20 cellular contexts compared by ENCODE assay signal in the genomic region with DNA sequence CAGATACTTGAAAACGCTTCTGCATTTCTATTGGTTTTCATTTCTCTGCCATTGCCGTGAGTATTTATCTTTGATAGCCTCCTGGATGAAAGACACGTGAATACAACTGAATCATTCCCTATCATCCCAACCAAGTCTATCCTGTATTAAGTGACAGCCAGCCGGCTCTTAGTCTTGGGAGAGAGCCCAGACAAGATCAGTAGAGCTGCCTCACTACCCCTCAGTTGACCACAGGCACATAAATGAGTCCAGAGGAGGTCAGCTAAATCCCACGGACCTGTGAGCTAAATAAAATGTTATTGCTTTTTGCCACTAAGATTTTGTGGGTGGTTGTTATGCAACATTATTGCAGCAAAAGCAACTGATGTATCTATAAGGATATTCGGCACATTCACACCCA.
DNase-seq lines count a peak whose midpoint lies in the region; ATAC-seq and TF ChIP-seq lines count a peak whose summit lies in the region.
"Had no signal": no experiment of that assay in that cellular context is flagged by ENCODE, and none has a peak within 500 bp of the region (broad histone marks: within the 10 kb centered on the region; RNA-seq: fewer than 3 reads in every experiment).

No MANE protein-coding gene starts in this region.

- ATAC-seq in HG03159 (IDR thresholded peaks at IDR 0.05; ENCODE audit: unreplicated experiment) = no peak
- ATAC-seq: A549, HCT116 had no signal

- H3K4me3 ChIP-seq in MG63 = no peak overlapping the region
- H3K4me3 ChIP-seq: A549; BLaER1 treated with 17β-estradiol and CSF1 and Interleukin-3, amounts not matched to agents 10 nM and 100 nM had no signal

- H3K9me3 ChIP-seq in MG63 = no peaks in the 10 kb centered on the region
- H3K9me3 ChIP-seq: A549; BLaER1 treated with 17β-estradiol and CSF1 and Interleukin-3, amounts not matched to agents 10 nM and 100 nM had no signal

- no peaks in the 10 kb centered on the region for H3K36me3 ChIP-seq in MG63
- H3K36me3 ChIP-seq: BLaER1 treated with 17β-estradiol and CSF1 and Interleukin-3, amounts not matched to agents 10 nM and 100 nM had no signal

- DNase-seq in MG63 (peak; percentile 69), astrocyte of the hippocampus (ENCODE audit: low read depth, low spot score) (peak; percentile 46), myocyte (ENCODE audit: low read depth) (peak; percentile 94), stromal cell of bone marrow (ENCODE audit: low read depth) (peak; percentile 9), erythroblast (lab: John Stamatoyannopoulos, UW) (no peak), NCI-H146 treated with DMSO at 0.1 percent for 48 hours (lab: John Stamatoyannopoulos, UW; ENCODE audit: unreplicated experiment) (no peak)
- DNase-seq: AML-193; CD4-positive, alpha-beta T cell; DMS53; MM.1S; NCI-H1694; NCI-H2029 treated with DMSO at 0.1 percent for 48 hours; NCI-H2227 treated with DMSO at 0.1 percent for 48 hours; NCI-H526 treated with DMSO at 0.1 percent for 48 hours; RPMI8226; SHP77 had no signal

- no peaks in the 10 kb centered on the region for H3K27me3 ChIP-seq in MG63
- H3K27me3 ChIP-seq: BLaER1 treated with 17β-estradiol and CSF1 and Interleukin-3, amounts not matched to agents 10 nM and 100 nM had no signal

- TF ChIP-seq POLR2A in erythroblast (IDR thresholded peaks at IDR 0.05; ENCODE audit: low read length) = no peak

Comparison
In these comparisons a context has a peak if more than half of its experiments do, and no peak if none do; other contexts are left out.
1. DNase-seq: peak in MG63 (single experiment), astrocyte of the hippocampus (single experiment), myocyte (single experiment) and stromal cell of bone marrow (single experiment); none in erythroblast (0 of 2) and NCI-H146 treated with DMSO at 0.1 percent for 48 hours (single experiment).